In the genomic region with DNA sequence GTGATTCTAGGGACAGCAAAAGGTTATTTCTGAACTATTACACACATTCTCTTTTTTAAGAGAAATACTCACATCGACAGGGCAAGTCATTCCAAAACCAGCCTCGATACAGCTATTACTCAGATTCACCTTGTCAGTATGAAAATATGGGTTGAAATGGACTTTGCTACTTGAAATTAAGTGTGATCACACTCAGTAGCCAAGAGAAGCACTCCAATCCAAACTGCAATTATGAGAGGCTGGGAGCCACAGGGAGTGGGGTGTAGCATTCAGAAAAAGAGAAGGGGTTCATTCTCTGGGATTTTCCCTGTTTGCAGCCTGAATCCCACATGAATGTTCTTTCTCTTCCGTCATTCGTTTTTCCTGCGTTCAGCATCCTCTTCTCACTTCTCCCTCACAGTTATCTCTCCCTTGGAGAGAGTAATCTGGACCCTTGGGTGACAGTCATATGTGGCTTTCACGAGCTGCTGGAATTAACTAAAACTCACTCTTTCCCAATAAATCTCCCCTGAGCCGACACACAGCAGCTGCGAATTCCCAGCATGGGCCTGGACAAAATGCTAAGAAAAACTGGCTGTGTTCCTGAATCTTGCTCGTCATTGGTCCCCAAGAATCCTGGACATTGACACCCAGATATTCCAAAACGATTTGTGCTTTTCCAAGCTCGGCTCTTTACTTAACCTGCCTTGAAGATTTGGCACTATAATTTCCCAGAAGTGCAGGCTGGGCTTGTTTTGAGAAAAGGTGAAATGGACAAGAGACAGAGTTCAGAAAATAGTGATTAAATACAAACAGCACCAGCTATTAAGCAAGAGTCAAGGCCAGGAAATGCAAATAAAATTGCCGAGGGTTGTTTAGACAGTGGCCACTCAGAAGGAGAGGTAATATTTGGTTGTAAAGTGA, we compare ENCODE assay signal across 8 cellular contexts.
DNase-seq lines count a peak whose midpoint lies in the region; ATAC-seq and TF ChIP-seq lines count a peak whose summit lies in the region.

No MANE protein-coding gene starts in this region.

- peaks cover 6% of the 10 kb centered on the region for H3K9me3 Mint-ChIP-seq in activated naive CD4-positive, alpha-beta T cell treated with anti-CD3 and anti-CD28 coated beads, Interleukin-2, amount 10 ng/mL, durations not matched to agents 7 days and 5 days
- no peaks in the 10 kb centered on the region for H3K9me3 Mint-ChIP-seq in endodermal cell

- H3K9me3 ChIP-seq in BLaER1 (no peaks in the 10 kb centered on the region), muscle layer of duodenum (ENCODE audit: control insufficient read depth in 1 of 2, low read length in 2 of 2) (no peaks in the 10 kb centered on the region), endodermal cell (ENCODE audit: control insufficient read depth, low read length) (no peaks in the 10 kb centered on the region)

- H3K4me3 Mint-ChIP-seq in activated naive CD4-positive, alpha-beta T cell treated with anti-CD3 and anti-CD28 coated beads, Interleukin-2, amount 10 ng/mL, durations not matched to agents 7 days and 5 days: no peak overlapping the region
- no peak overlapping the region for H3K4me3 Mint-ChIP-seq in endodermal cell

- peaks cover 3% of the 10 kb centered on the region for H3K36me3 Mint-ChIP-seq in activated naive CD4-positive, alpha-beta T cell treated with anti-CD3 and anti-CD28 coated beads, Interleukin-2, amount 10 ng/mL, durations not matched to agents 7 days and 5 days
- H3K36me3 Mint-ChIP-seq in endodermal cell (ENCODE audit: low read depth): no peaks in the 10 kb centered on the region

- peak; percentile 58 for ATAC-seq in HG03108 (IDR thresholded peaks at IDR 0.05; ENCODE audit: unreplicated experiment)

- H4K20me1 ChIP-seq in BLaER1: no peaks in the 10 kb centered on the region

- peak overlapping the region; percentile 70 for H3K27ac Mint-ChIP-seq in activated naive CD4-positive, alpha-beta T cell treated with anti-CD3 and anti-CD28 coated beads, Interleukin-2, amount 10 ng/mL, durations not matched to agents 7 days and 5 days
- H3K27ac Mint-ChIP-seq in endodermal cell: no peak overlapping the region

- WGBS in endodermal cell (ENCODE audit: insufficient coverage in 1 of 2, insufficient read length in 1 of 2), 2 experiments: 84 to 93% methylated on average over 5 to 12 of the region's 12 CpGs

- peak overlapping the region; percentile 81 for H3K4me2 ChIP-seq in BLaER1

- H3K27me3 ChIP-seq in BLaER1 (no peaks in the 10 kb centered on the region), muscle layer of duodenum (ENCODE audit: low read depth, low read length) (no peaks in the 10 kb centered on the region), endodermal cell (ENCODE audit: control insufficient read depth, insufficient read depth, low read length, poor library complexity, severe bottlenecking) (no peaks in the 10 kb centered on the region)

- H3K9ac ChIP-seq in BLaER1 (peak overlapping the region; percentile 77), endodermal cell (ENCODE audit: extremely low read depth, low read length, poor library complexity, severe bottlenecking) (no peak overlapping the region)

- peaks cover 42% of the 10 kb centered on the region for H3K4me1 Mint-ChIP-seq in activated naive CD4-positive, alpha-beta T cell treated with anti-CD3 and anti-CD28 coated beads, Interleukin-2, amount 10 ng/mL, durations not matched to agents 7 days and 5 days
- H3K4me1 Mint-ChIP-seq in endodermal cell: peaks cover 25% of the 10 kb centered on the region

- DNase-seq in activated naive CD4-positive, alpha-beta T cell treated with anti-CD3 and anti-CD28 coated beads, Interleukin-2, amount 10 ng/mL, durations not matched to agents 7 days and 5 days: no peak
- DNase-seq in COR-L47 (lab: John Stamatoyannopoulos, UW): no peak
- DNase-seq in endodermal cell: no peak
- DNase-seq in NCI-H2227 (lab: John Stamatoyannopoulos, UW; ENCODE audit: unreplicated experiment): no peak

- no peaks in the 10 kb centered on the region for H3K27me3 Mint-ChIP-seq in activated naive CD4-positive, alpha-beta T cell treated with anti-CD3 and anti-CD28 coated beads, Interleukin-2, amount 10 ng/mL, durations not matched to agents 7 days and 5 days
- H3K27me3 Mint-ChIP-seq in endodermal cell (ENCODE audit: insufficient read depth): no peaks in the 10 kb centered on the region

- no peak for TF ChIP-seq CTCF in endodermal cell (conservative IDR thresholded peaks at IDR 0.05)

- H3K4me1 ChIP-seq in BLaER1 (peaks cover 92% of the 10 kb centered on the region), muscle layer of duodenum (ENCODE audit: control insufficient read depth in 1 of 2, insufficient read depth in 2 of 2, low read length in 2 of 2) (peaks cover 24 to 25% of the 10 kb centered on the region in 2 donors), endodermal cell (ENCODE audit: control insufficient read depth, insufficient read depth, low read length) (peaks cover 6% of the 10 kb centered on the region)

- H3K27ac ChIP-seq in BLaER1: peak overlapping the region; percentile 90
- H3K27ac ChIP-seq in muscle layer of duodenum (ENCODE audit: low read length): peak overlapping the region; percentile 70
- no peak overlapping the region for H3K27ac ChIP-seq in endodermal cell (ENCODE audit: low read depth, low read length)

- CTCF ChIA-PET in activated naive CD4-positive, alpha-beta T cell treated with anti-CD3 and anti-CD28 coated beads, Interleukin-2, amount 10 ng/mL, durations not matched to agents 7 days and 5 days (lab: Charles Lee): interaction anchor here (0.6 to 6.3 kb wide), 14 partner anchors 8 to 1121 kb away, joined by 3 to 54 read pairs (median 5); no protein-coding TSS in a partner anchor

- no peak overlapping the region for H3K4me3 ChIP-seq in BLaER1
- H3K4me3 ChIP-seq in muscle layer of duodenum (ENCODE audit: low read depth in 1 of 2, low read length in 2 of 2): peak overlapping the region in 1 of 2 donors; percentile 25
- no peak overlapping the region for H3K4me3 ChIP-seq in endodermal cell (ENCODE audit: low read length)

- in situ Hi-C loops in GM18951 (cut with MboI; ENCODE audit: low sequenced_read_pairs, unreplicated experiment): loop anchor here (10.0 kb wide), 1 partner anchor 62 kb away; no protein-coding TSS in a partner anchor

- TF ChIP-seq POLR2A in GM18951 (IDR thresholded peaks at IDR 0.05; ENCODE audit: extremely low read depth, insufficient read depth, insufficient read length): peak; percentile 46

- no peaks in the 10 kb centered on the region for H3K36me3 ChIP-seq in BLaER1
- no peaks in the 10 kb centered on the region for H3K36me3 ChIP-seq in muscle layer of duodenum (ENCODE audit: control insufficient read depth in 1 of 2, insufficient read depth in 2 of 2, low read length in 2 of 2)
- no peaks in the 10 kb centered on the region for H3K36me3 ChIP-seq in endodermal cell (ENCODE audit: control insufficient read depth, insufficient read depth, low read length)
